In genomic region chr19:16551902-16552301, GRCh38 we compare ENCODE assay signal across 5 cellular contexts. TPM values are rescaled to one million over a fixed set of nuclear protein-coding genes. Genes with fewer than 3 reads are reported as not detected.
"Had no signal": no experiment of that assay in that cellular context is flagged by ENCODE, and none has a peak within 500 bp of the region (broad histone marks: within the 10 kb centered on the region; RNA-seq: fewer than 3 reads in every experiment).

No MANE protein-coding gene starts in this region.

RNA-seq across cellular contexts. Expression of gene CALR3, which starts 55.9 kb away (rescaled TPM):
- total RNA-seq: M059J, Right ventricle myocardium superior, RPMI7951, SJSA1 had no signal
- polyA plus RNA-seq: SK-N-SH had no signal
